In genomic region chr17:4950075-4950756, GRCh38 we compare ENCODE assay signal across 8 cellular contexts. TPM values are rescaled to one million over a fixed set of nuclear protein-coding genes. Genes with fewer than 3 reads are reported as not detected.
A peak's percentile ranks its signal among the peaks of the same experiment; 100 is the strongest.
DNase-seq lines count a peak whose midpoint lies in the region; ATAC-seq and TF ChIP-seq lines count a peak whose summit lies in the region.

No MANE protein-coding gene starts in this region.

- ATAC-seq in GM19023 (IDR thresholded peaks at IDR 0.05; ENCODE audit: unreplicated experiment) = peak; percentile 2
- ATAC-seq in GM18873 (IDR thresholded peaks at IDR 0.05; ENCODE audit: low FRiP score, unreplicated experiment) = no peak

- H3K27me3 Mint-ChIP-seq in activated naive CD8-positive, alpha-beta T cell = no peaks in the 10 kb centered on the region

- H3K79me2 ChIP-seq in hepatocyte = peaks cover 31% of the 10 kb centered on the region

- peaks cover 16% of the 10 kb centered on the region for H4K20me1 ChIP-seq in hepatocyte (ENCODE audit: insufficient read depth, poor library complexity, severe bottlenecking)

- H3K27me3 ChIP-seq in hepatocyte = no peaks in the 10 kb centered on the region

- 7% methylated on average over 33 of the region's 52 CpGs for WGBS in hepatocyte (ENCODE audit: low lambda C conversion rate, missing lambda C conversion rate)

- H3K4me1 ChIP-seq in hepatocyte (ENCODE audit: insufficient read depth) = peaks cover 28% of the 10 kb centered on the region

- peaks cover 13% of the 10 kb centered on the region for H3K36me3 Mint-ChIP-seq in activated naive CD8-positive, alpha-beta T cell

- peak overlapping the region; percentile 86 for H3K4me2 ChIP-seq in hepatocyte

- TF ChIP-seq CTCF in 22Rv1 (IDR thresholded peaks at IDR 0.05) (no peak), hepatocyte (IDR thresholded peaks at IDR 0.05; ENCODE audit: poor library complexity) (no peak)

- H3K4me3 ChIP-seq in hepatocyte (peak overlapping the region; percentile 61), skeletal muscle cell (ENCODE audit: low read depth, low read length) (peak overlapping the region; percentile 37)

- peak overlapping the region; percentile 97 for H3K27ac Mint-ChIP-seq in activated naive CD8-positive, alpha-beta T cell

- no peaks in the 10 kb centered on the region for H3K36me3 ChIP-seq in hepatocyte (replicated peaks; ENCODE audit: insufficient read depth, low read depth)

- DNase-seq in NCI-H1105 treated with DMSO at 0.1 percent for 48 hours (lab: John Stamatoyannopoulos, UW) (peak; percentile 36), hepatocyte (ENCODE audit: low spot score) (peak; percentile 59), skeletal muscle cell (ENCODE audit: low read depth) (no peak), glomerular visceral epithelial cell (ENCODE audit: extremely low spot score) (no peak)

- H3K4me1 Mint-ChIP-seq in activated naive CD8-positive, alpha-beta T cell (ENCODE audit: low read depth) = peaks cover 16% of the 10 kb centered on the region

- H3K27ac ChIP-seq in 22Rv1 = peak overlapping the region; percentile 100
- peak overlapping the region; percentile 100 for H3K27ac ChIP-seq in hepatocyte

- H2AFZ ChIP-seq in hepatocyte = peak overlapping the region; percentile 72

- no peaks in the 10 kb centered on the region for H3K9me3 Mint-ChIP-seq in activated naive CD8-positive, alpha-beta T cell (ENCODE audit: low read depth)

- H3K4me3 Mint-ChIP-seq in activated naive CD8-positive, alpha-beta T cell = peak overlapping the region; percentile 88

- no peaks in the 10 kb centered on the region for H3K9me2 ChIP-seq in hepatocyte (replicated peaks; ENCODE audit: insufficient read depth)

- H3K9me3 ChIP-seq in hepatocyte (ENCODE audit: low read depth) = no peaks in the 10 kb centered on the region

RNA-seq across cellular contexts. Expression of gene ENO3, which starts 0.7 kb away (rescaled TPM):
- total RNA-seq in hepatocyte = 16.3 and 18.7 TPM in 2 replicates
- polyA plus RNA-seq in hepatocyte = 30.2 and 40.4 TPM in 2 replicates

RNA-seq across cellular contexts. Expression of gene PFN1, which starts 1.9 kb away (rescaled TPM):
- total RNA-seq in hepatocyte = 244 and 280 TPM in 2 replicates
- polyA plus RNA-seq in hepatocyte = 706 and 713 TPM in 2 replicates

RNA-seq across cellular contexts. Expression of gene RNF167, which starts 10.1 kb away (rescaled TPM):
- total RNA-seq in hepatocyte = 59.2 and 65.1 TPM in 2 replicates
- polyA plus RNA-seq in hepatocyte = 66.5 and 75.3 TPM in 2 replicates

RNA-seq across cellular contexts. Expression of gene SLC25A11, which starts 10.4 kb away (rescaled TPM):
- total RNA-seq in hepatocyte = 42.9 and 59.5 TPM in 2 replicates
- 78.7 and 84.8 TPM in 2 replicates for polyA plus RNA-seq in hepatocyte

RNA-seq across cellular contexts. Expression of gene SPAG7, which starts 17.4 kb away (rescaled TPM):
- 64.3 and 85.7 TPM in 2 replicates for total RNA-seq in hepatocyte
- polyA plus RNA-seq in hepatocyte = 194 and 224 TPM in 2 replicates

Comparison
In these comparisons a context has a peak if more than half of its experiments do, and no peak if none do; other contexts are left out.
1. DNase-seq: peak in NCI-H1105 treated with DMSO at 0.1 percent for 48 hours (single experiment) and hepatocyte (single experiment); none in skeletal muscle cell (single experiment) and glomerular visceral epithelial cell (single experiment).